8 cellular contexts compared by ENCODE assay signal in genomic region chr9:77475641-77476473, GRCh38.
DNase-seq lines count a peak whose midpoint lies in the region; ATAC-seq and TF ChIP-seq lines count a peak whose summit lies in the region.

No MANE protein-coding gene starts in this region.

- peak overlapping the region; percentile 26 for H3K4me3 Mint-ChIP-seq in activated naive CD8-positive, alpha-beta T cell treated with anti-CD3 and anti-CD28 coated beads for 36 hours

- peaks cover 20% of the 10 kb centered on the region for H3K4me1 Mint-ChIP-seq in activated naive CD8-positive, alpha-beta T cell treated with anti-CD3 and anti-CD28 coated beads for 36 hours

- peak; percentile 98 for ATAC-seq in GM18499 (IDR thresholded peaks at IDR 0.05; ENCODE audit: insufficient read depth, unreplicated experiment)

- POLR2A ChIA-PET in GM10248 (lab: Yijun Ruan, JAX), result no interaction called here

- H3K27me3 Mint-ChIP-seq in activated naive CD8-positive, alpha-beta T cell treated with anti-CD3 and anti-CD28 coated beads for 36 hours, result no peaks in the 10 kb centered on the region

- peak; percentile 31 for DNase-seq in H4 (ENCODE audit: low spot score)
- DNase-seq in NCI-H1436 treated with DMSO at 0.1 percent for 48 hours (lab: John Stamatoyannopoulos, UW), result peak; percentile 77
- DNase-seq in activated naive CD8-positive, alpha-beta T cell treated with anti-CD3 and anti-CD28 coated beads for 36 hours, result peak; percentile 33
- peak; percentile 39 to 54 for DNase-seq in stimulated activated CD4-positive, alpha-beta T cell treated with anti-CD3 and anti-CD28 coated beads, Interleukin-15, amount 100 ng/mL, for 48 hours (ENCODE audit: low read depth in 2 of 2)
- no peak for DNase-seq in GM10248 (ENCODE audit: extremely low spot score)
- no peak for DNase-seq in NCI-H146 (lab: John Stamatoyannopoulos, UW)
- DNase-seq in NCI-H446 (lab: John Stamatoyannopoulos, UW), result no peak

- CTCF ChIA-PET in GM10248 (lab: Yijun Ruan, JAX), result interaction anchor here (1.0 to 2.7 kb wide), 3 partner anchors 13 to 21 kb away, joined by 3 to 25 read pairs (median 5); no protein-coding TSS in a partner anchor

- H3K36me3 Mint-ChIP-seq in activated naive CD8-positive, alpha-beta T cell treated with anti-CD3 and anti-CD28 coated beads for 36 hours, result peaks cover 9% of the 10 kb centered on the region

- peak overlapping the region; percentile 93 for H3K27ac Mint-ChIP-seq in activated naive CD8-positive, alpha-beta T cell treated with anti-CD3 and anti-CD28 coated beads for 36 hours

- TF ChIP-seq CTCF in GM10248 (IDR thresholded peaks at IDR 0.05; ENCODE audit: control extremely low read depth, extremely low read depth, low read depth, missing control alignments), result no peak

- peaks cover 12% of the 10 kb centered on the region for H3K9me3 Mint-ChIP-seq in activated naive CD8-positive, alpha-beta T cell treated with anti-CD3 and anti-CD28 coated beads for 36 hours

Comparison
In these comparisons a context has a peak if more than half of its experiments do, and no peak if none do; other contexts are left out.
1. DNase-seq: peak in H4 (single experiment), NCI-H1436 treated with DMSO at 0.1 percent for 48 hours (single experiment), activated naive CD8-positive, alpha-beta T cell treated with anti-CD3 and anti-CD28 coated beads for 36 hours (single experiment) and stimulated activated CD4-positive, alpha-beta T cell treated with anti-CD3 and anti-CD28 coated beads, Interleukin-15, amount 100 ng/mL, for 48 hours (2 of 2); none in GM10248 (single experiment), NCI-H146 (single experiment) and NCI-H446 (0 of 2).